ENCODE assay signal across 1 cellular context in genomic region chr1:27912429-27912828, GRCh38.
TF ChIP-seq lines count a peak whose summit lies in the region.

No MANE protein-coding gene starts in this region.

TF ChIP-seq in GM23338, 12 proteins besides CTCF, POLR2A, EP300 and RAD21:
- no peak for TF ChIP-seq STAT1 (IDR thresholded peaks at IDR 0.05; ENCODE audit: unreplicated experiment)
- TF ChIP-seq POLR2AphosphoS5 (IDR thresholded peaks at IDR 0.05; ENCODE audit: low read depth) = no peak
- TF ChIP-seq EZH2phosphoT487 (IDR thresholded peaks at IDR 0.05; ENCODE audit: unreplicated experiment) = no peak
- no peak for TF ChIP-seq JUNB (IDR thresholded peaks at IDR 0.05; ENCODE audit: unreplicated experiment)
- TF ChIP-seq EZH2 (IDR thresholded peaks at IDR 0.05; ENCODE audit: low read depth, unreplicated experiment) = no peak
- TF ChIP-seq, protein P1, sequence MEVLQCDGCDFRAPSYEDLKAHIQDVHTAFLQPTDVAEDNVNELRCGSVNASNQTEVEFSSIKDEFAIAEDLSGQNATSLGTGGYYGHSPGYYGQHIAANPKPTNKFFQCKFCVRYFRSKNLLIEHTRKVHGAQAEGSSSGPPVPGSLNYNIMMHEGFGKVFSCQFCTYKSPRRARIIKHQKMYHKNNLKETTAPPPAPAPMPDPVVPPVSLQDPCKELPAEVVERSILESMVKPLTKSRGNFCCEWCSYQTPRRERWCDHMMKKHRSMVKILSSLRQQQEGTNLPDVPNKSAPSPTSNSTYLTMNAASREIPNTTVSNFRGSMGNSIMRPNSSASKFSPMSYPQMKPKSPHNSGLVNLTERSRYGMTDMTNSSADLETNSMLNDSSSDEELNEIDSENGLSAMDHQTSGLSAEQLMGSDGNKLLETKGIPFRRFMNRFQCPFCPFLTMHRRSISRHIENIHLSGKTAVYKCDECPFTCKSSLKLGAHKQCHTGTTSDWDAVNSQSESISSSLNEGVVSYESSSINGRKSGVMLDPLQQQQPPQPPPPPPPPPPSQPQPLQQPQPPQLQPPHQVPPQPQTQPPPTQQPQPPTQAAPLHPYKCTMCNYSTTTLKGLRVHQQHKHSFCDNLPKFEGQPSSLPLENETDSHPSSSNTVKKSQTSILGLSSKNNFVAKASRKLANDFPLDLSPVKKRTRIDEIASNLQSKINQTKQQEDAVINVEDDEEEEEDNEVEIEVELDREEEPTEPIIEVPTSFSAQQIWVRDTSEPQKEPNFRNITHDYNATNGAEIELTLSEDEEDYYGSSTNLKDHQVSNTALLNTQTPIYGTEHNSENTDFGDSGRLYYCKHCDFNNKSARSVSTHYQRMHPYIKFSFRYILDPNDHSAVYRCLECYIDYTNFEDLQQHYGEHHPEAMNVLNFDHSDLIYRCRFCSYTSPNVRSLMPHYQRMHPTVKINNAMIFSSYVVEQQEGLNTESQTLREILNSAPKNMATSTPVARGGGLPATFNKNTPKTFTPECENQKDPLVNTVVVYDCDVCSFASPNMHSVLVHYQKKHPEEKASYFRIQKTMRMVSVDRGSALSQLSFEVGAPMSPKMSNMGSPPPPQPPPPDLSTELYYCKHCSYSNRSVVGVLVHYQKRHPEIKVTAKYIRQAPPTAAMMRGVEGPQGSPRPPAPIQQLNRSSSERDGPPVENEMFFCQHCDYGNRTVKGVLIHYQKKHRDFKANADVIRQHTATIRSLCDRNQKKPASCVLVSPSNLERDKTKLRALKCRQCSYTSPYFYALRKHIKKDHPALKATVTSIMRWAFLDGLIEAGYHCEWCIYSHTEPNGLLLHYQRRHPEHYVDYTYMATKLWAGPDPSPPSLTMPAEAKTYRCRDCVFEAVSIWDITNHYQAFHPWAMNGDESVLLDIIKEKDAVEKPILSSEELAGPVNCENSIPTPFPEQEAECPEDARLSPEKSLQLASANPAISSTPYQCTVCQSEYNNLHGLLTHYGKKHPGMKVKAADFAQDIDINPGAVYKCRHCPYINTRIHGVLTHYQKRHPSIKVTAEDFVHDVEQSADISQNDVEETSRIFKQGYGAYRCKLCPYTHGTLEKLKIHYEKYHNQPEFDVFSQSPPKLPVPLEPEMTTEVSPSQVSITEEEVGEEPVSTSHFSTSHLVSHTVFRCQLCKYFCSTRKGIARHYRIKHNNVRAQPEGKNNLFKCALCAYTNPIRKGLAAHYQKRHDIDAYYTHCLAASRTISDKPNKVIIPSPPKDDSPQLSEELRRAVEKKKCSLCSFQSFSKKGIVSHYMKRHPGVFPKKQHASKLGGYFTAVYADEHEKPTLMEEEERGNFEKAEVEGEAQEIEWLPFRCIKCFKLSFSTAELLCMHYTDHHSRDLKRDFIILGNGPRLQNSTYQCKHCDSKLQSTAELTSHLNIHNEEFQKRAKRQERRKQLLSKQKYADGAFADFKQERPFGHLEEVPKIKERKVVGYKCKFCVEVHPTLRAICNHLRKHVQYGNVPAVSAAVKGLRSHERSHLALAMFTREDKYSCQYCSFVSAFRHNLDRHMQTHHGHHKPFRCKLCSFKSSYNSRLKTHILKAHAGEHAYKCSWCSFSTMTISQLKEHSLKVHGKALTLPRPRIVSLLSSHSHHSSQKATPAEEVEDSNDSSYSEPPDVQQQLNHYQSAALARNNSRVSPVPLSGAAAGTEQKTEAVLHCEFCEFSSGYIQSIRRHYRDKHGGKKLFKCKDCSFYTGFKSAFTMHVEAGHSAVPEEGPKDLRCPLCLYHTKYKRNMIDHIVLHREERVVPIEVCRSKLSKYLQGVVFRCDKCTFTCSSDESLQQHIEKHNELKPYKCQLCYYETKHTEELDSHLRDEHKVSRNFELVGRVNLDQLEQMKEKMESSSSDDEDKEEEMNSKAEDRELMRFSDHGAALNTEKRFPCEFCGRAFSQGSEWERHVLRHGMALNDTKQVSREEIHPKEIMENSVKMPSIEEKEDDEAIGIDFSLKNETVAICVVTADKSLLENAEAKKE (CRISPR knock-in tag; IDR thresholded peaks at IDR 0.05) = no peak
- no peak for TF ChIP-seq ZNF331 (CRISPR knock-in tag; IDR thresholded peaks at IDR 0.05; ENCODE audit: low read depth)
- TF ChIP-seq ZNF114 (CRISPR knock-in tag; IDR thresholded peaks at IDR 0.05) = no peak
